ENCODE assay signal across 17 cellular contexts in genomic region chr3:82942041-82942440, GRCh38.
"Had no signal": no experiment of that assay in that cellular context is flagged by ENCODE, and none has a peak within 500 bp of the region (broad histone marks: within the 10 kb centered on the region; RNA-seq: fewer than 3 reads in every experiment).

No MANE protein-coding gene starts in this region.

- H3K36me3 ChIP-seq: gastrocnemius medialis, left ventricle myocardium inferior, suprapubic skin, upper lobe of left lung had no signal

- H3K27ac ChIP-seq: epithelial cell of prostate, gastrocnemius medialis, left ventricle myocardium inferior, psoas muscle, suprapubic skin, upper lobe of left lung had no signal

- H3K4me3 ChIP-seq: gastrocnemius medialis, left ventricle myocardium inferior, psoas muscle, suprapubic skin, upper lobe of left lung had no signal

- DNase-seq: activated CD4-positive, alpha-beta T cell treated with anti-CD3 and anti-CD28 coated beads, Interleukin-2, amount 50 U/mL, for 4 hours; activated CD4-positive, CD25-positive, alpha-beta regulatory T cell treated with anti-CD3 and anti-CD28 coated beads, Interleukin-2, amount 50 U/mL, for 72 hours; activated effector memory CD4-positive, alpha-beta T cell treated with Interleukin-2 at 50 U/mL for 16 hours; activated T-cell treated with anti-CD3 and anti-CD28 coated beads, Interleukin-2, amount 50 U/mL, for 24 hours; amygdala; effector memory CD8-positive, alpha-beta T cell; gastrocnemius medialis; islet precursor cell; left ventricle myocardium inferior; mesenchymal stem cell; nephron progenitor cell; psoas muscle; stimulated activated CD4-positive, alpha-beta T cell treated with anti-CD3 and anti-CD28 coated beads, Interleukin-2, amount 100 ng/mL, for 48 hours; stimulated activated naive CD4-positive, alpha-beta T cell treated with Interleukin-2 at 50 U/mL for 16 hours; upper lobe of left lung had no signal

- ATAC-seq: effector memory CD8-positive, alpha-beta T cell; gastrocnemius medialis; psoas muscle had no signal

- H3K27me3 ChIP-seq: gastrocnemius medialis, suprapubic skin, upper lobe of left lung had no signal

- H3K9me3 ChIP-seq: gastrocnemius medialis, psoas muscle had no signal

- H3K4me1 ChIP-seq: gastrocnemius medialis, left ventricle myocardium inferior, psoas muscle, suprapubic skin, upper lobe of left lung had no signal
